Comparison of ENCODE assay signal across 16 cellular contexts in the genomic region with DNA sequence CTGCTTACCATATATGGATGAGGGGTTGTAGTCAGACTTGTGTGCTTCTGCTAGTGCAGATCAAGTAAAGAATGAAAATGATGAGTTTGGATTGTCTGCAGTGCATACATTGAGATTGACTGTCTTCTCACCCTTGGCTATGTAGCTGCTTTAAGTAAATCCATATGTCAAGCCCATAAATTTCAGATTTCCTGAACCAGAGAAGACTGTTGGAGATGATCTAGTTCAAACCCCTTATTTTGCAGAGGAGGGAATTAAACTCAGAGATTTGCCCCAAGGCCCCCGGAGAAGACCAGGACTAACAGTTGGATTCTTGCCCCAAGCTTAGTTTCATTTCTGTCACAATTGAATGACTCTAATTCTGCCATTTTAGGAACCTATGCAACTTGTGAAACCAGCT.
DNase-seq lines count a peak whose midpoint lies in the region; ATAC-seq and TF ChIP-seq lines count a peak whose summit lies in the region.
"Had no signal": no experiment of that assay in that cellular context is flagged by ENCODE, and none has a peak within 500 bp of the region (broad histone marks: within the 10 kb centered on the region; RNA-seq: fewer than 3 reads in every experiment).

No MANE protein-coding gene starts in this region.

- 0 out of 2 replicates have a peak overlapping the region, but pooled peaks have one; percentile 54 for H3K4me3 Mint-ChIP-seq in HFFc6
- H3K4me3 Mint-ChIP-seq: B cell; CD4-positive, alpha-beta memory T cell had no signal

- H3K27me3 Mint-ChIP-seq in HFFc6 (ENCODE audit: insufficient read depth), result no peaks in the 10 kb centered on the region

- no peaks in the 10 kb centered on the region for H3K36me3 ChIP-seq in BLaER1
- peaks cover 16% of the 10 kb centered on the region for H3K36me3 ChIP-seq in SK-N-MC (ENCODE audit: insufficient read depth, low read length)
- no peaks in the 10 kb centered on the region for H3K36me3 ChIP-seq in left lung

- H3K27ac ChIP-seq in BLaER1 (no peak overlapping the region), SK-N-MC (peak overlapping the region; percentile 99), left lung (no peak overlapping the region)
- H3K27ac ChIP-seq: GM23248 had no signal

- H3K36me3 Mint-ChIP-seq in HFFc6 (ENCODE audit: low read depth), result no peaks in the 10 kb centered on the region
- H3K36me3 Mint-ChIP-seq: CD4-positive, alpha-beta memory T cell had no signal

- no peak for TF ChIP-seq CTCF in HFFc6 (IDR thresholded peaks at IDR 0.05)
- TF ChIP-seq CTCF in left lung (IDR thresholded peaks at IDR 0.05), result no peak

- H3K9me3 ChIP-seq in BLaER1, result peaks cover 4% of the 10 kb centered on the region; the same call in 1 of the 2 replicates
- H3K9me3 ChIP-seq in SK-N-MC (ENCODE audit: low read depth, low read length), result peaks cover 14% of the 10 kb centered on the region; the same call in 1 of the 2 replicates
- no peaks in the 10 kb centered on the region for H3K9me3 ChIP-seq in left lung

- H3K4me2 ChIP-seq in BLaER1, result peak overlapping the region; percentile 40

- no peaks in the 10 kb centered on the region for H3K4me1 Mint-ChIP-seq in HFFc6 (ENCODE audit: low read depth)
- H3K4me1 Mint-ChIP-seq: CD4-positive, alpha-beta memory T cell had no signal

- no peak overlapping the region for H3K4me3 ChIP-seq in BLaER1
- peak overlapping the region; percentile 71 for H3K4me3 ChIP-seq in SK-N-MC
- no peak overlapping the region for H3K4me3 ChIP-seq in left lung
- H3K4me3 ChIP-seq: GM23248 had no signal

- ATAC-seq in left lung, result no peak

- peaks cover 20% of the 10 kb centered on the region for H3K4me1 ChIP-seq in BLaER1
- H3K4me1 ChIP-seq in left lung, result no peaks in the 10 kb centered on the region

- H3K27me3 ChIP-seq in BLaER1 (no peaks in the 10 kb centered on the region), left lung (no peaks in the 10 kb centered on the region)

- peaks cover 5% of the 10 kb centered on the region; the same call in 1 of the 2 replicates for H3K9me3 Mint-ChIP-seq in HFFc6
- H3K9me3 Mint-ChIP-seq: CD4-positive, alpha-beta memory T cell had no signal

- H4K20me1 ChIP-seq in BLaER1, result no peaks in the 10 kb centered on the region

- intact Hi-C loops in left lung (cut with DNase I), result no loop called here

- DNase-seq in HFFc6 (no peak), SK-N-MC (ENCODE audit: low read depth, low spot score) (peak; percentile 98), left lung (no peak), NCI-H146 treated with DMSO at 0.1 percent for 48 hours (lab: John Stamatoyannopoulos, UW; ENCODE audit: unreplicated experiment) (no peak), NCI-H526 treated with DMSO at 0.1 percent for 48 hours (lab: John Stamatoyannopoulos, UW) (no peak)
- DNase-seq: C1 segment of cervical spinal cord; Calu3; CD4-positive, alpha-beta memory T cell; COR-L47; DMS53; DND-41; GM23248; H7; HCEC 1CT had no signal

- no peak overlapping the region for H3K27ac Mint-ChIP-seq in HFFc6
- H3K27ac Mint-ChIP-seq: B cell; CD4-positive, alpha-beta memory T cell had no signal

- H3K9ac ChIP-seq in BLaER1 (no peak overlapping the region), SK-N-MC (ENCODE audit: insufficient read length) (peak overlapping the region; percentile 66)
- H3K9ac ChIP-seq: GM23248 had no signal
